Comparison of ENCODE assay signal across 1 cellular context in the genomic region with DNA sequence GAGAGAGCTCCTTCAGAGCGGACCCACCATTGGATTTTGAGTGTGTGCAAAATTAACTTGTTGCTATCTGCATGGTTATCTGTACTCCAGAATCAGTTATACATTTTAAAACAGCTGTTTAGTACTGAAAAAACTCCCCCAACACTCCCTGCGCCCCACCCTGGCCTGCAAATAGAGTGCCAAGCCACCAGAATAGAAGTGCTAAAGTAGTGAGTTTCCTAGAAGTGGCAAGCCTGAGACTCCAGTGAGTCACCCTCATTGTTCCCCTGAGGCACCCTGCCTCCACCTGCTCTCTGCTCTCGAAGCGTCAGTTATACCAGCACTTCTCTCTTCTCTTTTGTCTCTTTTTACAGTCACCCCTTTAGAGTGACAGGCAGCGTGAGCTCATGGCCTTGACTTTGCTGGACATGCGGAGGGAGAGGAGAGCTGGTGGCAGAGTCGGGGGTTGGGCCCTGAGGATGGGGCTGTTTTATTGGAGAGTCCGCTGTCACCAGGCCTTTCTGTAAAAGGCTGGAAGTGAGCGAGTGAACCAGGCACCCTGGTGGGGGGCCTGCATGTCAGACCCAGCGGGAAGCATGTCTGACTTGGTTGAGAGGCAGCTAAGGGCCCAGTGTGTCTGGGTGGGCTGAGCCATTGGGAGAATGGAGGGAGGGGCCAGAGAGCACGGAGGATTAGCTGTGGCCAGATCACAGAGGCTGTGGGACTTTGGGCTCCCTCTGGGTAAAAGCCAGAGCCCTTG.
TF ChIP-seq lines count a peak whose summit lies in the region.

No MANE protein-coding gene starts in this region.

TF ChIP-seq in HepG2, 621 proteins besides CTCF, POLR2A, EP300 and RAD21 (continued from another document and continues in another):
- TF ChIP-seq, protein P1, sequence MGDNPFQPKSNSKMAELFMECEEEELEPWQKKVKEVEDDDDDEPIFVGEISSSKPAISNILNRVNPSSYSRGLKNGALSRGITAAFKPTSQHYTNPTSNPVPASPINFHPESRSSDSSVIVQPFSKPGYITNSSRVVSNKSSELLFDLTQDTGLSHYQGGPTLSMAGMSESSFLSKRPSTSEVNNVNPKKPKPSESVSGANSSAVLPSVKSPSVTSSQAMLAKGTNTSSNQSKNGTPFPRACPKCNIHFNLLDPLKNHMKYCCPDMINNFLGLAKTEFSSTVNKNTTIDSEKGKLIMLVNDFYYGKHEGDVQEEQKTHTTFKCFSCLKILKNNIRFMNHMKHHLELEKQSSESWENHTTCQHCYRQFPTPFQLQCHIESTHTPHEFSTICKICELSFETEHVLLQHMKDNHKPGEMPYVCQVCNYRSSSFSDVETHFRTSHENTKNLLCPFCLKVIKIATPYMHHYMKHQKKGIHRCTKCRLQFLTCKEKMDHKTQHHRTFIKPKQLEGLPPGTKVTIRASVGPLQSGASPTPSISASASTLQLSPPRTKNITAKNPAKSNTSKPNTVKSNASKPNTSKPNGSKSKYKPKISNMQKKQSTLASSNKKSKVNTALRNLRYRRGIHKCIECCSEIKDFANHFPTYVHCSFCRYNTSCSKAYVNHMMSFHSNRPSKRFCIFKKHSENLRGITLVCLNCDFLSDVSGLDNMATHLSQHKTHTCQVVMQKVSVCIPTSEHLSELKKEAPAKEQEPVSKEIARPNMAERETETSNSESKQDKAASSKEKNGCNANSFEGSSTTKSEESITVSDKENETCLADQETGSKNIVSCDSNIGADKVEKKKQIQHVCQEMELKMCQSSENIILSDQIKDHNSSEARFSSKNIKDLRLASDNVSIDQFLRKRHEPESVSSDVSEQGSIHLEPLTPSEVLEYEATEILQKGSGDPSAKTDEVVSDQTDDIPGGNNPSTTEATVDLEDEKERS (CRISPR knock-in tag; IDR thresholded peaks at IDR 0.05): 0 out of 2 replicates have a peak, but pooled peaks have one; percentile 49
- TF ChIP-seq, protein P2, sequence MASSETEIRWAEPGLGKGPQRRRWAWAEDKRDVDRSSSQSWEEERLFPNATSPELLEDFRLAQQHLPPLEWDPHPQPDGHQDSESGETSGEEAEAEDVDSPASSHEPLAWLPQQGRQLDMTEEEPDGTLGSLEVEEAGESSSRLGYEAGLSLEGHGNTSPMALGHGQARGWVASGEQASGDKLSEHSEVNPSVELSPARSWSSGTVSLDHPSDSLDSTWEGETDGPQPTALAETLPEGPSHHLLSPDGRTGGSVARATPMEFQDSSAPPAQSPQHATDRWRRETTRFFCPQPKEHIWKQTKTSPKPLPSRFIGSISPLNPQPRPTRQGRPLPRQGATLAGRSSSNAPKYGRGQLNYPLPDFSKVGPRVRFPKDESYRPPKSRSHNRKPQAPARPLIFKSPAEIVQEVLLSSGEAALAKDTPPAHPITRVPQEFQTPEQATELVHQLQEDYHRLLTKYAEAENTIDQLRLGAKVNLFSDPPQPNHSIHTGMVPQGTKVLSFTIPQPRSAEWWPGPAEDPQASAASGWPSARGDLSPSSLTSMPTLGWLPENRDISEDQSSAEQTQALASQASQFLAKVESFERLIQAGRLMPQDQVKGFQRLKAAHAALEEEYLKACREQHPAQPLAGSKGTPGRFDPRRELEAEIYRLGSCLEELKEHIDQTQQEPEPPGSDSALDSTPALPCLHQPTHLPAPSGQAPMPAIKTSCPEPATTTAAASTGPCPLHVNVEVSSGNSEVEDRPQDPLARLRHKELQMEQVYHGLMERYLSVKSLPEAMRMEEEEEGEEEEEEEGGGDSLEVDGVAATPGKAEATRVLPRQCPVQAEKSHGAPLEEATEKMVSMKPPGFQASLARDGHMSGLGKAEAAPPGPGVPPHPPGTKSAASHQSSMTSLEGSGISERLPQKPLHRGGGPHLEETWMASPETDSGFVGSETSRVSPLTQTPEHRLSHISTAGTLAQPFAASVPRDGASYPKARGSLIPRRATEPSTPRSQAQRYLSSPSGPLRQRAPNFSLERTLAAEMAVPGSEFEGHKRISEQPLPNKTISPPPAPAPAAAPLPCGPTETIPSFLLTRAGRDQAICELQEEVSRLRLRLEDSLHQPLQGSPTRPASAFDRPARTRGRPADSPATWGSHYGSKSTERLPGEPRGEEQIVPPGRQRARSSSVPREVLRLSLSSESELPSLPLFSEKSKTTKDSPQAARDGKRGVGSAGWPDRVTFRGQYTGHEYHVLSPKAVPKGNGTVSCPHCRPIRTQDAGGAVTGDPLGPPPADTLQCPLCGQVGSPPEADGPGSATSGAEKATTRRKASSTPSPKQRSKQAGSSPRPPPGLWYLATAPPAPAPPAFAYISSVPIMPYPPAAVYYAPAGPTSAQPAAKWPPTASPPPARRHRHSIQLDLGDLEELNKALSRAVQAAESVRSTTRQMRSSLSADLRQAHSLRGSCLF (CRISPR knock-in tag; IDR thresholded peaks at IDR 0.05; ENCODE audit: borderline replicate concordance): no peak
- TF ChIP-seq TP53 (CRISPR knock-in tag; conservative IDR thresholded peaks at IDR 0.05): no peak
- TF ChIP-seq ZNF703 (CRISPR knock-in tag; IDR thresholded peaks at IDR 0.05; ENCODE audit: borderline replicate concordance): no peak
- TF ChIP-seq, protein P3, sequence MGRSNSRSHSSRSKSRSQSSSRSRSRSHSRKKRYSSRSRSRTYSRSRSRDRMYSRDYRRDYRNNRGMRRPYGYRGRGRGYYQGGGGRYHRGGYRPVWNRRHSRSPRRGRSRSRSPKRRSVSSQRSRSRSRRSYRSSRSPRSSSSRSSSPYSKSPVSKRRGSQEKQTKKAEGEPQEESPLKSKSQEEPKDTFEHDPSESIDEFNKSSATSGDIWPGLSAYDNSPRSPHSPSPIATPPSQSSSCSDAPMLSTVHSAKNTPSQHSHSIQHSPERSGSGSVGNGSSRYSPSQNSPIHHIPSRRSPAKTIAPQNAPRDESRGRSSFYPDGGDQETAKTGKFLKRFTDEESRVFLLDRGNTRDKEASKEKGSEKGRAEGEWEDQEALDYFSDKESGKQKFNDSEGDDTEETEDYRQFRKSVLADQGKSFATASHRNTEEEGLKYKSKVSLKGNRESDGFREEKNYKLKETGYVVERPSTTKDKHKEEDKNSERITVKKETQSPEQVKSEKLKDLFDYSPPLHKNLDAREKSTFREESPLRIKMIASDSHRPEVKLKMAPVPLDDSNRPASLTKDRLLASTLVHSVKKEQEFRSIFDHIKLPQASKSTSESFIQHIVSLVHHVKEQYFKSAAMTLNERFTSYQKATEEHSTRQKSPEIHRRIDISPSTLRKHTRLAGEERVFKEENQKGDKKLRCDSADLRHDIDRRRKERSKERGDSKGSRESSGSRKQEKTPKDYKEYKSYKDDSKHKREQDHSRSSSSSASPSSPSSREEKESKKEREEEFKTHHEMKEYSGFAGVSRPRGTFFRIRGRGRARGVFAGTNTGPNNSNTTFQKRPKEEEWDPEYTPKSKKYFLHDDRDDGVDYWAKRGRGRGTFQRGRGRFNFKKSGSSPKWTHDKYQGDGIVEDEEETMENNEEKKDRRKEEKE (IDR thresholded peaks at IDR 0.05): no peak
- no peak for TF ChIP-seq POLR2AphosphoS2 (IDR thresholded peaks at IDR 0.05; ENCODE audit: low read depth, low read length)
- TF ChIP-seq RARA (CRISPR knock-in tag; IDR thresholded peaks at IDR 0.05): peak; percentile 32; the same call in 1 of the 2 replicates
- TF ChIP-seq KAT7 (CRISPR knock-in tag; IDR thresholded peaks at IDR 0.05; ENCODE audit: borderline replicate concordance): no peak
- no peak for TF ChIP-seq ZNF569 (CRISPR knock-in tag; IDR thresholded peaks at IDR 0.05; ENCODE audit: borderline replicate concordance)
- TF ChIP-seq, protein P4, sequence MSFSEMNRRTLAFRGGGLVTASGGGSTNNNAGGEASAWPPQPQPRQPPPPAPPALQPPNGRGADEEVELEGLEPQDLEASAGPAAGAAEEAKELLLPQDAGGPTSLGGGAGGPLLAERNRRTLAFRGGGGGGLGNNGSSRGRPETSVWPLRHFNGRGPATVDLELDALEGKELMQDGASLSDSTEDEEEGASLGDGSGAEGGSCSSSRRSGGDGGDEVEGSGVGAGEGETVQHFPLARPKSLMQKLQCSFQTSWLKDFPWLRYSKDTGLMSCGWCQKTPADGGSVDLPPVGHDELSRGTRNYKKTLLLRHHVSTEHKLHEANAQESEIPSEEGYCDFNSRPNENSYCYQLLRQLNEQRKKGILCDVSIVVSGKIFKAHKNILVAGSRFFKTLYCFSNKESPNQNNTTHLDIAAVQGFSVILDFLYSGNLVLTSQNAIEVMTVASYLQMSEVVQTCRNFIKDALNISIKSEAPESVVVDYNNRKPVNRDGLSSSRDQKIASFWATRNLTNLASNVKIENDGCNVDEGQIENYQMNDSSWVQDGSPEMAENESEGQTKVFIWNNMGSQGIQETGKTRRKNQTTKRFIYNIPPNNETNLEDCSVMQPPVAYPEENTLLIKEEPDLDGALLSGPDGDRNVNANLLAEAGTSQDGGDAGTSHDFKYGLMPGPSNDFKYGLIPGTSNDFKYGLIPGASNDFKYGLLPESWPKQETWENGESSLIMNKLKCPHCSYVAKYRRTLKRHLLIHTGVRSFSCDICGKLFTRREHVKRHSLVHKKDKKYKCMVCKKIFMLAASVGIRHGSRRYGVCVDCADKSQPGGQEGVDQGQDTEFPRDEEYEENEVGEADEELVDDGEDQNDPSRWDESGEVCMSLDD (CRISPR knock-in tag; IDR thresholded peaks at IDR 0.05; ENCODE audit: borderline replicate concordance): no peak
- TF ChIP-seq, protein P5, sequence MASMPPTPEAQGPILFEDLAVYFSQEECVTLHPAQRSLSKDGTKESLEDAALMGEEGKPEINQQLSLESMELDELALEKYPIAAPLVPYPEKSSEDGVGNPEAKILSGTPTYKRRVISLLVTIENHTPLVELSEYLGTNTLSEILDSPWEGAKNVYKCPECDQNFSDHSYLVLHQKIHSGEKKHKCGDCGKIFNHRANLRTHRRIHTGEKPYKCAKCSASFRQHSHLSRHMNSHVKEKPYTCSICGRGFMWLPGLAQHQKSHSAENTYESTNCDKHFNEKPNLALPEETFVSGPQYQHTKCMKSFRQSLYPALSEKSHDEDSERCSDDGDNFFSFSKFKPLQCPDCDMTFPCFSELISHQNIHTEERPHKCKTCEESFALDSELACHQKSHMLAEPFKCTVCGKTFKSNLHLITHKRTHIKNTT (CRISPR knock-in tag; IDR thresholded peaks at IDR 0.05): no peak
- TF ChIP-seq NFKB2 (CRISPR knock-in tag; IDR thresholded peaks at IDR 0.05; ENCODE audit: borderline replicate concordance): no peak
- TF ChIP-seq KLF16 (CRISPR knock-in tag; IDR thresholded peaks at IDR 0.05): no peak
- TF ChIP-seq, protein P6, sequence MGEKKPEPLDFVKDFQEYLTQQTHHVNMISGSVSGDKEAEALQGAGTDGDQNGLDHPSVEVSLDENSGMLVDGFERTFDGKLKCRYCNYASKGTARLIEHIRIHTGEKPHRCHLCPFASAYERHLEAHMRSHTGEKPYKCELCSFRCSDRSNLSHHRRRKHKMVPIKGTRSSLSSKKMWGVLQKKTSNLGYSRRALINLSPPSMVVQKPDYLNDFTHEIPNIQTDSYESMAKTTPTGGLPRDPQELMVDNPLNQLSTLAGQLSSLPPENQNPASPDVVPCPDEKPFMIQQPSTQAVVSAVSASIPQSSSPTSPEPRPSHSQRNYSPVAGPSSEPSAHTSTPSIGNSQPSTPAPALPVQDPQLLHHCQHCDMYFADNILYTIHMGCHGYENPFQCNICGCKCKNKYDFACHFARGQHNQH (CRISPR knock-in tag; IDR thresholded peaks at IDR 0.05): peak; percentile 32; the same call in 1 of the 2 replicates
- no peak for TF ChIP-seq ZNF672 (CRISPR knock-in tag; IDR thresholded peaks at IDR 0.05)
- TF ChIP-seq, protein P7, sequence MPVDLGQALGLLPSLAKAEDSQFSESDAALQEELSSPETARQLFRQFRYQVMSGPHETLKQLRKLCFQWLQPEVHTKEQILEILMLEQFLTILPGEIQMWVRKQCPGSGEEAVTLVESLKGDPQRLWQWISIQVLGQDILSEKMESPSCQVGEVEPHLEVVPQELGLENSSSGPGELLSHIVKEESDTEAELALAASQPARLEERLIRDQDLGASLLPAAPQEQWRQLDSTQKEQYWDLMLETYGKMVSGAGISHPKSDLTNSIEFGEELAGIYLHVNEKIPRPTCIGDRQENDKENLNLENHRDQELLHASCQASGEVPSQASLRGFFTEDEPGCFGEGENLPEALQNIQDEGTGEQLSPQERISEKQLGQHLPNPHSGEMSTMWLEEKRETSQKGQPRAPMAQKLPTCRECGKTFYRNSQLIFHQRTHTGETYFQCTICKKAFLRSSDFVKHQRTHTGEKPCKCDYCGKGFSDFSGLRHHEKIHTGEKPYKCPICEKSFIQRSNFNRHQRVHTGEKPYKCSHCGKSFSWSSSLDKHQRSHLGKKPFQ (CRISPR knock-in tag; IDR thresholded peaks at IDR 0.05; ENCODE audit: insufficient replicate concordance): no peak
- TF ChIP-seq ZMYM4 (CRISPR knock-in tag; IDR thresholded peaks at IDR 0.05): peak; percentile 43
- no peak for TF ChIP-seq DMAP1 (CRISPR knock-in tag; IDR thresholded peaks at IDR 0.05)
- TF ChIP-seq KLF15 (CRISPR knock-in tag; IDR thresholded peaks at IDR 0.05; ENCODE audit: borderline replicate concordance): no peak
- no peak for TF ChIP-seq ZNF260 (CRISPR knock-in tag; IDR thresholded peaks at IDR 0.05; ENCODE audit: borderline replicate concordance, low read depth)
- TF ChIP-seq, protein P8, sequence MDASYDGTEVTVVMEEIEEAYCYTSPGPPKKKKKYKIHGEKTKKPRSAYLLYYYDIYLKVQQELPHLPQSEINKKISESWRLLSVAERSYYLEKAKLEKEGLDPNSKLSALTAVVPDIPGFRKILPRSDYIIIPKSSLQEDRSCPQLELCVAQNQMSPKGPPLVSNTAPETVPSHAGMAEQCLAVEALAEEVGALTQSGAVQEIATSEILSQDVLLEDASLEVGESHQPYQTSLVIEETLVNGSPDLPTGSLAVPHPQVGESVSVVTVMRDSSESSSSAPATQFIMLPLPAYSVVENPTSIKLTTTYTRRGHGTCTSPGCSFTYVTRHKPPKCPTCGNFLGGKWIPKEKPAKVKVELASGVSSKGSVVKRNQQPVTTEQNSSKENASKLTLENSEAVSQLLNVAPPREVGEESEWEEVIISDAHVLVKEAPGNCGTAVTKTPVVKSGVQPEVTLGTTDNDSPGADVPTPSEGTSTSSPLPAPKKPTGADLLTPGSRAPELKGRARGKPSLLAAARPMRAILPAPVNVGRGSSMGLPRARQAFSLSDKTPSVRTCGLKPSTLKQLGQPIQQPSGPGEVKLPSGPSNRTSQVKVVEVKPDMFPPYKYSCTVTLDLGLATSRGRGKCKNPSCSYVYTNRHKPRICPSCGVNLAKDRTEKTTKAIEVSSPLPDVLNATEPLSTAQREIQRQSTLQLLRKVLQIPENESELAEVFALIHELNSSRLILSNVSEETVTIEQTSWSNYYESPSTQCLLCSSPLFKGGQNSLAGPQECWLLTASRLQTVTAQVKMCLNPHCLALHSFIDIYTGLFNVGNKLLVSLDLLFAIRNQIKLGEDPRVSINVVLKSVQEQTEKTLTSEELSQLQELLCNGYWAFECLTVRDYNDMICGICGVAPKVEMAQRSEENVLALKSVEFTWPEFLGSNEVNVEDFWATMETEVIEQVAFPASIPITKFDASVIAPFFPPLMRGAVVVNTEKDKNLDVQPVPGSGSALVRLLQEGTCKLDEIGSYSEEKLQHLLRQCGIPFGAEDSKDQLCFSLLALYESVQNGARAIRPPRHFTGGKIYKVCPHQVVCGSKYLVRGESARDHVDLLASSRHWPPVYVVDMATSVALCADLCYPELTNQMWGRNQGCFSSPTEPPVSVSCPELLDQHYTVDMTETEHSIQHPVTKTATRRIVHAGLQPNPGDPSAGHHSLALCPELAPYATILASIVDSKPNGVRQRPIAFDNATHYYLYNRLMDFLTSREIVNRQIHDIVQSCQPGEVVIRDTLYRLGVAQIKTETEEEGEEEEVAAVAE (CRISPR knock-in tag; IDR thresholded peaks at IDR 0.05; ENCODE audit: borderline replicate concordance): peak; percentile 58; the same call in 1 of the 2 replicates
- no peak for TF ChIP-seq SYNCRIP (IDR thresholded peaks at IDR 0.05; ENCODE audit: insufficient read depth, low read depth, low read length)
- TF ChIP-seq NRL (CRISPR knock-in tag; IDR thresholded peaks at IDR 0.05; ENCODE audit: borderline replicate concordance): no peak
